In the genomic region with DNA sequence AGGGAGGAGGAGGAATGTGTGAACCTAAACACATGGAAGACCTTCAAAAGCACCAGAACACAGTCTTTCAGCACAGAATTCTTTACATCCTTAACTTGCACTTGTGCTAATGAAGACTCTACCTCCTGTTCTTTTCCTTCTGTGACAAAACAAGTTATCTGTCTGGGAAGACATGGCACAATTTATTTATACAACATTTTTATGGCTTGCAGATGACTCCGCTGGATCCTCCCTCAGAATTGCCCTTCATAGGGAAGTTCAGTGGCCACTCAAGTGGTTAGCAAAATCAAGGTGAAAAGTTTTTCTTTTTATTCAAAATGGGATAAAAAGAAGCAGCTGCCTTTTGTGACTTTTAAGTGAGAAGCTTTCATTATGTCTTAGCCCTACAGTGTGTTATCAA, we compare ENCODE assay signal across 36 cellular contexts.
"Had no signal": no experiment of that assay in that cellular context is flagged by ENCODE, and none has a peak within 500 bp of the region (broad histone marks: within the 10 kb centered on the region; RNA-seq: fewer than 3 reads in every experiment).

No MANE protein-coding gene starts in this region.

- H3K9me3 Mint-ChIP-seq: activated CD4-positive, alpha-beta memory T cell treated with anti-CD3 and anti-CD28 coated beads, Interleukin-2, amount 10 ng/mL, durations not matched to agents 7 days and 5 days; activated CD4-positive, alpha-beta T cell treated with anti-CD3 and anti-CD28 coated beads, Interleukin-2, amount 10 ng/mL, durations not matched to agents 7 days and 5 days; activated naive CD4-positive, alpha-beta T cell treated with anti-CD3 and anti-CD28 coated beads for 36 hours; activated naive CD4-positive, alpha-beta T cell treated with anti-CD3 and anti-CD28 coated beads, Interleukin-2, amount 50 U/mL, for 72 hours; activated naive CD8-positive, alpha-beta T cell treated with anti-CD3 and anti-CD28 coated beads for 36 hours; activated T-cell treated with anti-CD3 and anti-CD28 coated beads, Interleukin-2, amount 50 U/mL, for 24 hours; activated T-helper 2 cell treated with anti-CD3 and anti-CD28 coated beads, Interferon-gamma antibody, Interleukin-2, Interleukin-4, amounts not matched to agents 10 μg/mL and 5 μg/mL and 100 μg/mL, durations not matched to agents 14 hours and 24 hours and 36 hours; T-helper 2 cell treated with Interferon-gamma antibody and Interleukin-4, amounts not matched to agents 5 μg/mL and 100 μg/mL, for 36 hours had no signal

- DNase-seq: activated CD4-positive, alpha-beta memory T cell treated with anti-CD3 and anti-CD28 coated beads, Interleukin-2, amount 10 ng/mL, durations not matched to agents 7 days and 5 days; activated CD4-positive, alpha-beta T cell treated with anti-CD3 and anti-CD28 coated beads for 1 hour; activated CD4-positive, alpha-beta T cell treated with anti-CD3 and anti-CD28 coated beads for 36 hours; activated CD4-positive, alpha-beta T cell treated with anti-CD3 and anti-CD28 coated beads for 48 hours; activated CD4-positive, alpha-beta T cell treated with anti-CD3 and anti-CD28 coated beads, Interleukin-2, amount 10 ng/mL, durations not matched to agents 7 days and 5 days; activated CD4-positive, alpha-beta T cell treated with anti-CD3 and anti-CD28 coated beads, Interleukin-2, amount 50 U/mL, for 48 hours; activated CD4-positive, CD25-positive, alpha-beta regulatory T cell; activated CD8-positive, alpha-beta memory T cell treated with anti-CD3 and anti-CD28 coated beads for 24 hours; activated CD8-positive, alpha-beta memory T cell treated with anti-CD3 and anti-CD28 coated beads, Interleukin-2, amount 10 ng/mL, durations not matched to agents 7 days and 5 days; activated CD8-positive, alpha-beta memory T cell treated with anti-CD3 and anti-CD28 coated beads, Interleukin-2, amount 50 U/mL, for 48 hours; activated CD8-positive, alpha-beta T cell treated with anti-CD3 and anti-CD28 coated beads, Interleukin-2, amount 10 ng/mL, durations not matched to agents 7 days and 5 days; activated effector memory CD4-positive, alpha-beta T cell treated with Interleukin-2 at 50 U/mL for 16 hours; activated gamma-delta T cell; activated naive CD4-positive, alpha-beta T cell; activated naive CD4-positive, alpha-beta T cell treated with anti-CD3 and anti-CD28 coated beads for 36 hours; activated naive CD4-positive, alpha-beta T cell treated with anti-CD3 and anti-CD28 coated beads, Interleukin-2, amount 50 U/mL, for 16 hours; activated naive CD8-positive, alpha-beta T cell treated with anti-CD3 and anti-CD28 coated beads for 36 hours; activated T-cell treated with anti-CD3 and anti-CD28 coated beads, Interleukin-2, amount 50 U/mL, for 24 hours; activated T-cell treated with anti-CD3 and anti-CD28 coated beads, Interleukin-2, amount 50 U/mL, for 48 hours; adrenal gland; amniotic stem cell; aorta; body of pancreas; brain microvascular endothelial cell; central memory CD4-positive, alpha-beta T cell; T-helper 1 cell; T-helper 2 cell; T-helper 9 cell; WERI-Rb-1 had no signal

- H3K4me3 ChIP-seq: adrenal gland, body of pancreas, breast epithelium had no signal

- ATAC-seq: activated CD4-positive, alpha-beta T cell treated with anti-CD3 and anti-CD28 coated beads for 36 hours; activated CD4-positive, CD25-positive, alpha-beta regulatory T cell treated with anti-CD3 and anti-CD28 coated beads, Interleukin-2, amount 50 U/mL, for 24 hours; activated CD8-positive, alpha-beta memory T cell treated with anti-CD3 and anti-CD28 coated beads, Interleukin-2, amount 10 ng/mL, durations not matched to agents 7 days and 5 days; activated CD8-positive, alpha-beta T cell treated with anti-CD3 and anti-CD28 coated beads, Interleukin-2, amount 10 ng/mL, durations not matched to agents 7 days and 5 days; activated naive CD4-positive, alpha-beta T cell treated with anti-CD3 and anti-CD28 coated beads, Interleukin-2, amount 50 U/mL, for 72 hours; body of pancreas; WTC11 had no signal

- H3K36me3 ChIP-seq: adrenal gland, brain microvascular endothelial cell, breast epithelium, WERI-Rb-1 had no signal

- H3K27ac Mint-ChIP-seq: activated CD4-positive, alpha-beta memory T cell treated with anti-CD3 and anti-CD28 coated beads, Interleukin-2, amount 10 ng/mL, durations not matched to agents 7 days and 5 days; activated CD4-positive, alpha-beta T cell treated with anti-CD3 and anti-CD28 coated beads for 36 hours; activated CD4-positive, alpha-beta T cell treated with anti-CD3 and anti-CD28 coated beads, Interleukin-2, amount 10 ng/mL, durations not matched to agents 7 days and 5 days; activated CD8-positive, alpha-beta memory T cell treated with anti-CD3 and anti-CD28 coated beads, Interleukin-2, amount 10 ng/mL, durations not matched to agents 7 days and 5 days; activated CD8-positive, alpha-beta T cell treated with anti-CD3 and anti-CD28 coated beads, Interleukin-2, amount 10 ng/mL, durations not matched to agents 7 days and 5 days; activated naive CD4-positive, alpha-beta T cell treated with anti-CD3 and anti-CD28 coated beads for 36 hours; activated naive CD4-positive, alpha-beta T cell treated with anti-CD3 and anti-CD28 coated beads, Interleukin-2, amount 50 U/mL, for 72 hours; activated naive CD8-positive, alpha-beta T cell treated with anti-CD3 and anti-CD28 coated beads for 36 hours; activated T-cell treated with anti-CD3 and anti-CD28 coated beads, Interleukin-2, amount 50 U/mL, for 24 hours; T-helper 1 cell treated with Interleukin-12 subunit alpha and Interleukin-12 subunit beta and Interleukin-4 antibody, amounts not matched to agents 30 μg/mL and 1 μg/mL, for 36 hours; T-helper 2 cell treated with Interferon-gamma antibody and Interleukin-4, amounts not matched to agents 5 μg/mL and 100 μg/mL, for 36 hours; WTC11 had no signal

- H3K27ac ChIP-seq: adrenal gland, body of pancreas, brain microvascular endothelial cell, breast epithelium, WERI-Rb-1 had no signal

- H3K27me3 ChIP-seq: adrenal gland, body of pancreas, brain microvascular endothelial cell, breast epithelium had no signal

- H3K27me3 Mint-ChIP-seq: activated CD4-positive, alpha-beta memory T cell treated with anti-CD3 and anti-CD28 coated beads, Interleukin-2, amount 10 ng/mL, durations not matched to agents 7 days and 5 days; activated CD4-positive, alpha-beta T cell treated with anti-CD3 and anti-CD28 coated beads for 36 hours; activated CD8-positive, alpha-beta memory T cell treated with anti-CD3 and anti-CD28 coated beads, Interleukin-2, amount 10 ng/mL, durations not matched to agents 7 days and 5 days; activated T-cell treated with anti-CD3 and anti-CD28 coated beads, Interleukin-2, amount 50 U/mL, for 24 hours had no signal

- H3K4me3 Mint-ChIP-seq: activated CD4-positive, alpha-beta memory T cell treated with anti-CD3 and anti-CD28 coated beads, Interleukin-2, amount 10 ng/mL, durations not matched to agents 7 days and 5 days; activated CD4-positive, alpha-beta T cell treated with anti-CD3 and anti-CD28 coated beads for 36 hours; activated CD4-positive, alpha-beta T cell treated with anti-CD3 and anti-CD28 coated beads, Interleukin-2, amount 10 ng/mL, durations not matched to agents 7 days and 5 days; activated CD8-positive, alpha-beta memory T cell treated with anti-CD3 and anti-CD28 coated beads, Interleukin-2, amount 10 ng/mL, durations not matched to agents 7 days and 5 days; activated CD8-positive, alpha-beta T cell treated with anti-CD3 and anti-CD28 coated beads, Interleukin-2, amount 10 ng/mL, durations not matched to agents 7 days and 5 days; activated naive CD4-positive, alpha-beta T cell treated with anti-CD3 and anti-CD28 coated beads for 36 hours; activated naive CD8-positive, alpha-beta T cell treated with anti-CD3 and anti-CD28 coated beads for 36 hours; activated T-cell treated with anti-CD3 and anti-CD28 coated beads, Interleukin-2, amount 50 U/mL, for 24 hours; T-helper 1 cell treated with Interleukin-12 subunit alpha and Interleukin-12 subunit beta and Interleukin-4 antibody, amounts not matched to agents 30 μg/mL and 1 μg/mL, for 36 hours; T-helper 2 cell treated with Interferon-gamma antibody and Interleukin-4, amounts not matched to agents 5 μg/mL and 100 μg/mL, for 36 hours; WTC11 had no signal

- H3K9me3 ChIP-seq: adrenal gland, body of pancreas, breast epithelium had no signal
